8 cellular contexts compared by ENCODE assay signal in the genomic region with DNA sequence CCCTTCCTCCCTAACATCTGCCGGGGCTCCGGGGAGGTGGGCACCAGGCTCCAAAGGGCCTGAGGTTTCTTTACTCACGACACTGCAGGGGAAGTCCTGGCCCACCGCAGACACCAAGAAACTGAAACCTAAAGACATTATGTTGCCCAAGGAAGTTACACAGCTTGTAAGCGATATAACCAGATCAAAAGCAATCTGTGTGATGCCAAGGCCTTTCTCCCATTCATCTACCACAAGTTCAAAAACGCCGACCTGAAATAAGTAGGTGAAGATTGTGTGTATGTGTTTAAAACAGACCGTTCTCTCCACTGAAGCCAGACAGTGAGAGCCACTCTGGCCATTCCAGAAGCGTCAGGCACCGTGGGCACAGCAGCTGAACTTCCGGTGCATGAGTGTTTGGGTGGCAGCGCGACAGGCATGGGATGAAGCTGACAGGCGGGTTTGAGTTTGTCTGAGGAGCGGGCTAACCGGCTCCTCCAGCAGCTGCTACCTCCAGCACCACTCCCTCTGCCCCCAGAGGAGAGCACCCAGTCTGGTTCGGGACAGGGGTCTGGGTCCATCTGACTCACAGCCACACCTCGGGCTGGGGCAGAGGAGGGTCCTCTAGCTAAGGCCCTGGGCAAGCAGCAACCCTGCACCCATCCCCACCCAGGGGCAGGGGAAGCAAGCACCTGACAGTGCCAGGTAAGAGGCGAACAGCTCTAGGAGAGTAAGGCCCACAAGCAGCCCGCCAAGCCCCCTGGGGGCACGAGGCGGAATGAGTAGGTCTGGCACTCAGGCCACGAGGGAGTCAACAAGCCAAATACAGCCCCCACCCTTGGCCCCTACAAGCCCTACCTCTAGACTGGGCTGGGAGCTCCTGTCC. TPM values are rescaled to one million over a fixed set of nuclear protein-coding genes. Genes with fewer than 3 reads are reported as not detected.
DNase-seq lines count a peak whose midpoint lies in the region; ATAC-seq, FAIRE-seq and TF ChIP-seq lines count a peak whose summit lies in the region.

No MANE protein-coding gene starts in this region.

- H3K9me3 Mint-ChIP-seq in activated naive CD8-positive, alpha-beta T cell (ENCODE audit: low read depth): no peaks in the 10 kb centered on the region

- peak; percentile 30 for ATAC-seq in HG03064 (IDR thresholded peaks at IDR 0.05; ENCODE audit: low read depth, unreplicated experiment)

- POLR2A ChIA-PET in RWPE1 (lab: Yijun Ruan, JAX; ENCODE audit: low non-redundant PET): interaction anchor here (1.0 kb wide), 1 partner anchor 12 kb away, joined by 3 read pairs; no protein-coding TSS in a partner anchor

- peak; percentile 89 for FAIRE-seq in GM12892 (lab: Jason Lieb, UNC)

- H3K27me3 Mint-ChIP-seq in activated naive CD8-positive, alpha-beta T cell: no peaks in the 10 kb centered on the region

- TF ChIP-seq POLR2A in GM12892 (IDR thresholded peaks at IDR 0.05; ENCODE audit: low read depth, low read length): peak; percentile 59

- peak overlapping the region; percentile 91 for H3K4me3 Mint-ChIP-seq in activated naive CD8-positive, alpha-beta T cell

- CTCF ChIA-PET in RWPE1 (lab: Yijun Ruan, JAX): interaction anchor here (0.9 to 4.4 kb wide), 3 partner anchors 10 to 44 kb away, joined by 3 to 43 read pairs (median 7); no protein-coding TSS in a partner anchor

- H3K27ac ChIP-seq in RWPE1 (peak overlapping the region; percentile 99), layer of hippocampus (ENCODE audit: low read depth, low read length) (peak overlapping the region; percentile 65)

- H3K36me3 Mint-ChIP-seq in activated naive CD8-positive, alpha-beta T cell: peaks cover 3% of the 10 kb centered on the region

- no peaks in the 10 kb centered on the region for H3K27me3 ChIP-seq in layer of hippocampus (ENCODE audit: control insufficient read depth, insufficient read depth, low read length)

- peak overlapping the region; percentile 99 for H3K27ac Mint-ChIP-seq in activated naive CD8-positive, alpha-beta T cell

- no peak for TF ChIP-seq CTCF in RWPE1 (conservative IDR thresholded peaks at IDR 0.05; ENCODE audit: low read depth)

- H3K4me1 Mint-ChIP-seq in activated naive CD8-positive, alpha-beta T cell (ENCODE audit: low read depth): peaks cover 49% of the 10 kb centered on the region

- DNase-seq in GM12892 (ENCODE audit: insufficient read length) (no peak), RWPE1 (ENCODE audit: low spot score) (no peak), NCI-H146 (lab: John Stamatoyannopoulos, UW) (no peak), dedifferentiated amniotic fluid mesenchymal stem cell (ENCODE audit: extremely low spot score) (no peak)
- DNase-seq in stimulated activated CD4-positive, alpha-beta T cell treated with anti-CD3 and anti-CD28 coated beads, TNF-alpha, amount 100 ng/mL, for 1 hour (ENCODE audit: low read depth in 3 of 3, low spot score in 1 of 3): peak; percentile 41 to 45 (median 41)

RNA-seq across cellular contexts. Expression of a gene that starts 1.3 kb away (rescaled TPM):
- 9.3 TPM for polyA plus RNA-seq in GM12892 (2012; ENCODE audit: missing spikeins)

Comparison
In these comparisons a context has a peak if more than half of its experiments do, and no peak if none do; other contexts are left out.
1. DNase-seq: peak in stimulated activated CD4-positive, alpha-beta T cell treated with anti-CD3 and anti-CD28 coated beads, TNF-alpha, amount 100 ng/mL, for 1 hour (3 of 3); none in GM12892 (single experiment), RWPE1 (single experiment), NCI-H146 (single experiment) and dedifferentiated amniotic fluid mesenchymal stem cell (single experiment).